In genomic region chr1:143804707-143805356, GRCh38 we compare ENCODE assay signal across 8 cellular contexts.
DNase-seq lines count a peak whose midpoint lies in the region; ATAC-seq and TF ChIP-seq lines count a peak whose summit lies in the region.
"Not testable (repeated sequence)": the region's sequence is repeated elsewhere in the genome, so short reads cannot be mapped to it uniquely, and the experiment has no call there.

No MANE protein-coding gene starts in this region.

- H3K4me3 ChIP-seq in BE2C (ENCODE audit: low read depth, low read length): peak overlapping the region; percentile 49
- H3K4me3 ChIP-seq in HL-60 (replicated peaks; ENCODE audit: insufficient read depth, low read length): peak overlapping the region; percentile 8
- H3K4me3 ChIP-seq in astrocyte of the cerebellum (ENCODE audit: low read depth, low read length): peak overlapping the region; percentile 48
- H3K4me3 ChIP-seq in fibroblast of mammary gland (ENCODE audit: control insufficient read depth, low read depth, low read length): peak overlapping the region; percentile 31
- peak overlapping the region; percentile 17 for H3K4me3 ChIP-seq in iPS-11a (ENCODE audit: low read depth, low read length)
- not testable (repeated sequence) for H3K4me3 ChIP-seq in lung
- H3K4me3 ChIP-seq in skeletal muscle cell (ENCODE audit: low read depth, low read length): peak overlapping the region; percentile 37

- DNase-seq in BE2C: peak; percentile 1
- not testable (repeated sequence) for DNase-seq in HL-60 (ENCODE audit: low read depth in 1 of 2, low spot score in 1 of 2); astrocyte of the cerebellum (ENCODE audit: low read depth); fibroblast of mammary gland (ENCODE audit: low read depth); lung (ENCODE audit: low spot score); skeletal muscle cell (ENCODE audit: low read depth)

- H3K9me3 ChIP-seq in BE2C; lung (ENCODE audit: control insufficient read depth in 2 of 2, insufficient read depth in 1 of 2, low read length in 1 of 2): not testable (repeated sequence)

- not testable (repeated sequence) for TF ChIP-seq CTCF in BE2C (IDR thresholded peaks at IDR 0.05; ENCODE audit: low read depth, low read length); HL-60 (IDR thresholded peaks at IDR 0.05; ENCODE audit: insufficient read depth, low read length); astrocyte of the cerebellum (IDR thresholded peaks at IDR 0.05; ENCODE audit: low read depth, low read length, missing control alignments); fibroblast of mammary gland (conservative IDR thresholded peaks at IDR 0.05; ENCODE audit: control insufficient read depth, insufficient read depth, low read depth, low read length); lung (IDR thresholded peaks at IDR 0.05; ENCODE audit: control extremely low read depth, extremely low read depth)

- ATAC-seq in SK-N-SH treated with all-trans-retinoic acid at 6 μM for 48 hours (peak; percentile 45), lung (ENCODE audit: insufficient read depth, low FRiP score) (peak; percentile 20)

- not testable (repeated sequence) for H3K27ac ChIP-seq in HL-60 (replicated peaks); lung (ENCODE audit: low read depth in 1 of 2, low read length in 1 of 2)

- H3K4me1 ChIP-seq in BE2C; lung (ENCODE audit: control insufficient read depth in 2 of 2, insufficient read depth in 2 of 2, low read length in 2 of 2): not testable (repeated sequence)

- H3K27me3 ChIP-seq in BE2C; HL-60 (ENCODE audit: insufficient read depth, poor library complexity, severe bottlenecking); lung (ENCODE audit: control insufficient read depth, insufficient read depth): not testable (repeated sequence)

- H3K36me3 ChIP-seq in BE2C; lung (ENCODE audit: control insufficient read depth in 2 of 2, insufficient read depth in 2 of 2, low read length in 2 of 2): not testable (repeated sequence)

- 0 to 2% methylated on average over 8 to 13 of the region's 16 CpGs for WGBS in lung, 2 donors

- in situ Hi-C loops in astrocyte of the cerebellum (cut with HindIII; ENCODE audit: low sequenced_read_pairs): not testable (repeated sequence)
